ENCODE assay signal across 1 cellular context in genomic region chr9:36148652-36149051, GRCh38.
A peak's percentile ranks its signal among the peaks of the same experiment; 100 is the strongest.
TF ChIP-seq lines count a peak whose summit lies in the region.

No MANE protein-coding gene starts in this region.

TF ChIP-seq in SK-N-SH treated with all-trans-retinoic acid at 6 μM for 48 hours, 23 proteins besides CTCF, POLR2A, EP300 and RAD21 (continued from another document):
- TF ChIP-seq PATZ1 (CRISPR knock-in tag; IDR thresholded peaks at IDR 0.05; ENCODE audit: borderline replicate concordance) (peak; percentile 95; the same call in 1 of the 2 replicates), ZFP3 (CRISPR knock-in tag; IDR thresholded peaks at IDR 0.05) (no peak), CSDC2 (CRISPR knock-in tag; IDR thresholded peaks at IDR 0.05) (no peak; the same call in 1 of the 2 replicates), ISL1 (CRISPR knock-in tag; IDR thresholded peaks at IDR 0.05) (0 out of 2 replicates have a peak, but pooled peaks have one; percentile 32), PPARA (CRISPR knock-in tag; IDR thresholded peaks at IDR 0.05; ENCODE audit: borderline replicate concordance) (no peak), ZFP30 (CRISPR knock-in tag; IDR thresholded peaks at IDR 0.05) (no peak)
